ENCODE assay signal across 4 cellular contexts in genomic region chr11:7077101-7077500, GRCh38.
TF ChIP-seq lines count a peak whose summit lies in the region.

No MANE protein-coding gene starts in this region.

TF ChIP-seq in SK-N-SH, 30 proteins besides CTCF, POLR2A, EP300 and RAD21:
- TF ChIP-seq REST (IDR thresholded peaks at IDR 0.05; ENCODE audit: low read depth, low read length) (peak; percentile 92), GABPA (IDR thresholded peaks at IDR 0.05; ENCODE audit: low read depth) (no peak)

TF ChIP-seq in SK-N-SH treated with all-trans-retinoic acid at 6 μM for 48 hours, 23 proteins besides CTCF, POLR2A, EP300 and RAD21:
- TF ChIP-seq SNAI2 (CRISPR knock-in tag; IDR thresholded peaks at IDR 0.05) (no peak), CSDC2 (CRISPR knock-in tag; IDR thresholded peaks at IDR 0.05) (no peak), PPARA (CRISPR knock-in tag; IDR thresholded peaks at IDR 0.05; ENCODE audit: borderline replicate concordance) (no peak), TCF4 (CRISPR knock-in tag; IDR thresholded peaks at IDR 0.05; ENCODE audit: borderline replicate concordance) (no peak), TOX (CRISPR knock-in tag; IDR thresholded peaks at IDR 0.05; ENCODE audit: borderline replicate concordance) (no peak), PATZ1 (CRISPR knock-in tag; IDR thresholded peaks at IDR 0.05; ENCODE audit: borderline replicate concordance) (no peak), ZFP3 (CRISPR knock-in tag; IDR thresholded peaks at IDR 0.05) (no peak)
TF ChIP-seq in SK-N-SH treated with all-trans-retinoic acid at 6 μM for 48 hours: peak in this region for 0.

TF ChIP-seq in HEK293, 187 proteins besides CTCF, POLR2A, EP300 and RAD21:
- TF ChIP-seq BCL6B (tag by site-specific recombination; IDR thresholded peaks at IDR 0.05), result no peak
- peak; percentile 88 for TF ChIP-seq REST (tag by site-specific recombination; IDR thresholded peaks at IDR 0.05)

TF ChIP-seq in GM12878, 131 proteins besides CTCF, POLR2A, EP300 and RAD21:
- TF ChIP-seq REST (IDR thresholded peaks at IDR 0.05; ENCODE audit: low read depth, low read length) (peak; percentile 81), STAT3 (IDR thresholded peaks at IDR 0.05; ENCODE audit: low read depth, low read length) (no peak)
